ENCODE assay signal across 7 cellular contexts in the genomic region with DNA sequence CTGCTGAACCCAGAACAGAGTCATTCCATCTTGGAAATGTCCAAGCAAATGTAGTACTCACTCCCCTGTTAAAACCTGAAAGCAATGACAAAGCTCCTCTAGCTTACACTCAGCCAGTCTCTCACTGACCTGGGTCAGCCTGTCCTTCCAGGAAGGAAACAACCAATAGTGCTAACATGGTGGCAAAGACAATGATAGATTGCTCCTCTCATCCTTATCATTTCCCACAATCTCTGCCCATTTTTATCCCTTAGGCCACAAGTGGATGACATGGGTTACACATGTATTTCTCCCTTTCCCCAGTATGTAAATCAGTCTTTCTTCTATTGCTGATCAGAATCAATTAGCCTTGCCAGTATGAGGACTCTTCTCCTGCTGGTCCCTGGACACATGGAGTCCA.
"Had no signal": no experiment of that assay in that cellular context is flagged by ENCODE, and none has a peak within 500 bp of the region (broad histone marks: within the 10 kb centered on the region; RNA-seq: fewer than 3 reads in every experiment).

No MANE protein-coding gene starts in this region.

- H3K9me3 Mint-ChIP-seq: IgD-negative memory B cell had no signal

- ATAC-seq: HepG2 had no signal

- FAIRE-seq: HepG2, HTR-8/SVneo had no signal

- H3K27ac Mint-ChIP-seq: IgD-negative memory B cell had no signal

- DNase-seq: IMR-90, KBM-7, KG1 had no signal

- H3K4me3 Mint-ChIP-seq: IgD-negative memory B cell had no signal

- H3K27ac ChIP-seq: HL-60 had no signal

- H3K36me3 Mint-ChIP-seq: IgD-negative memory B cell had no signal
